In the genomic region with DNA sequence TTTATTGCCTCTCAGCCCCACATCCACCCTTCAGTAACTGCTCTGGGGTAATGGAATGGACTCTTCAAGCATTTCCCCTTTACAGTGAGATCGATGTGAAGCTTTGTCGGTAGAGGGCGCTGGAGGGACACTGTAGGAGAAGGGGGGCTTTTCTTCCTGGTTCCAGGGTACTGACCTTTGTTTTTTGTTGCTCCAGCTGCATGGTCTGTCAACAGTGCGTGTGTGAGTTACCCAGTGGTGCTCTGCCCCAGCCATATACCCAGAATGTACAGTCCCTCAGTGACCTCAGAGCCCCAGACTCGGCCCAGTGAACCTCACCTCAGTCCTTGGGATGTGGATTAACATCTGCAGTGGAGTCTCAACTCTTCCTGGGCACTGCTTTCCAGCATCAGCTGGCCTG, we compare ENCODE assay signal across 8 cellular contexts.
A peak's percentile ranks its signal among the peaks of the same experiment; 100 is the strongest.
DNase-seq lines count a peak whose midpoint lies in the region; ATAC-seq and TF ChIP-seq lines count a peak whose summit lies in the region.

No MANE protein-coding gene starts in this region.

- no peaks in the 10 kb centered on the region for H3K27me3 ChIP-seq in MM.1S (replicated peaks; ENCODE audit: insufficient read depth, low read length)
- no peaks in the 10 kb centered on the region for H3K27me3 ChIP-seq in neural progenitor cell

- peak; percentile 58 for DNase-seq in activated naive CD4-positive, alpha-beta T cell treated with anti-CD3 and anti-CD28 coated beads, Interleukin-2, amount 10 ng/mL, durations not matched to agents 7 days and 5 days
- DNase-seq in activated naive CD4-positive, alpha-beta T cell treated with Interleukin-2 at 50 U/mL for 16 hours, result no peak
- peak; percentile 39 for DNase-seq in MM.1S
- peak; percentile 53 for DNase-seq in T1000 (lab: John Stamatoyannopoulos, UW)
- peak; percentile 57 for DNase-seq in fibroblast of gingiva (ENCODE audit: low read depth)
- peak; percentile 94 for DNase-seq in neural progenitor cell (ENCODE audit: low spot score)

- H3K36me3 Mint-ChIP-seq in activated naive CD4-positive, alpha-beta T cell treated with anti-CD3 and anti-CD28 coated beads, Interleukin-2, amount 10 ng/mL, durations not matched to agents 7 days and 5 days, result no peaks in the 10 kb centered on the region
- no peaks in the 10 kb centered on the region for H3K36me3 Mint-ChIP-seq in neural progenitor cell

- H3K9ac ChIP-seq in MM.1S (ENCODE audit: low read length), result no peak overlapping the region
- H3K9ac ChIP-seq in neural progenitor cell, result no peak overlapping the region

- H3K4me3 Mint-ChIP-seq in activated naive CD4-positive, alpha-beta T cell treated with anti-CD3 and anti-CD28 coated beads, Interleukin-2, amount 10 ng/mL, durations not matched to agents 7 days and 5 days, result no peak overlapping the region
- H3K4me3 Mint-ChIP-seq in neural progenitor cell, result no peak overlapping the region

- CTCF ChIA-PET in activated naive CD4-positive, alpha-beta T cell treated with anti-CD3 and anti-CD28 coated beads, Interleukin-2, amount 10 ng/mL, durations not matched to agents 7 days and 5 days (lab: Charles Lee), result interaction anchor here (0.6 to 1.9 kb wide), 6 partner anchors 9 to 268 kb away, joined by 3 to 6 read pairs (median 4); no protein-coding TSS in a partner anchor

- H3K27ac ChIP-seq in MM.1S (ENCODE audit: low read length) (no peak overlapping the region), neural progenitor cell (no peak overlapping the region)

- H3K4me3 ChIP-seq in MM.1S (ENCODE audit: low read length), result no peak overlapping the region
- H3K4me3 ChIP-seq in neural progenitor cell, result no peak overlapping the region

- H3K9me3 ChIP-seq in MM.1S (replicated peaks; ENCODE audit: insufficient read depth, low read length) (no peaks in the 10 kb centered on the region), neural progenitor cell (ENCODE audit: low read depth) (no peaks in the 10 kb centered on the region)

- H3K4me1 Mint-ChIP-seq in activated naive CD4-positive, alpha-beta T cell treated with anti-CD3 and anti-CD28 coated beads, Interleukin-2, amount 10 ng/mL, durations not matched to agents 7 days and 5 days, result no peaks in the 10 kb centered on the region
- H3K4me1 Mint-ChIP-seq in neural progenitor cell, result peaks cover 8% of the 10 kb centered on the region

- H3K4me2 ChIP-seq in MM.1S (ENCODE audit: low read depth, low read length) (no peak overlapping the region), neural progenitor cell (no peak overlapping the region)

- H3K27me3 Mint-ChIP-seq in activated naive CD4-positive, alpha-beta T cell treated with anti-CD3 and anti-CD28 coated beads, Interleukin-2, amount 10 ng/mL, durations not matched to agents 7 days and 5 days, result peaks cover 42% of the 10 kb centered on the region
- H3K27me3 Mint-ChIP-seq in neural progenitor cell (ENCODE audit: insufficient read depth, low read depth), result peaks cover 2% of the 10 kb centered on the region

- H3K9me3 Mint-ChIP-seq in activated naive CD4-positive, alpha-beta T cell treated with anti-CD3 and anti-CD28 coated beads, Interleukin-2, amount 10 ng/mL, durations not matched to agents 7 days and 5 days, result no peaks in the 10 kb centered on the region
- H3K9me3 Mint-ChIP-seq in neural progenitor cell, result peaks cover 2% of the 10 kb centered on the region

- H2AFZ ChIP-seq in MM.1S (ENCODE audit: low read length) (no peak overlapping the region), neural progenitor cell (replicated peaks) (peak overlapping the region; percentile 40)

- H3F3A ChIP-seq in MM.1S (ENCODE audit: insufficient read depth, low read length) (no peaks in the 10 kb centered on the region), neural progenitor cell (ENCODE audit: low read depth) (no peaks in the 10 kb centered on the region)

- no peak for ATAC-seq in HG02571 (IDR thresholded peaks at IDR 0.05; ENCODE audit: unreplicated experiment)
- ATAC-seq in HG03521 (IDR thresholded peaks at IDR 0.05; ENCODE audit: unreplicated experiment), result no peak

- no peaks in the 10 kb centered on the region for H3K9me2 ChIP-seq in MM.1S (replicated peaks; ENCODE audit: insufficient read depth, low read length)

- H3K36me3 ChIP-seq in MM.1S (replicated peaks; ENCODE audit: insufficient read depth, low read length) (no peaks in the 10 kb centered on the region), neural progenitor cell (no peaks in the 10 kb centered on the region)

- H4K20me1 ChIP-seq in MM.1S (ENCODE audit: insufficient read depth, low read length), result no peaks in the 10 kb centered on the region
- no peaks in the 10 kb centered on the region for H4K20me1 ChIP-seq in neural progenitor cell (ENCODE audit: low read depth)

- no peaks in the 10 kb centered on the region for H3K79me2 ChIP-seq in MM.1S (ENCODE audit: low read length)
- H3K79me2 ChIP-seq in neural progenitor cell (ENCODE audit: low read depth), result no peaks in the 10 kb centered on the region

- H3K27ac Mint-ChIP-seq in activated naive CD4-positive, alpha-beta T cell treated with anti-CD3 and anti-CD28 coated beads, Interleukin-2, amount 10 ng/mL, durations not matched to agents 7 days and 5 days, result no peak overlapping the region
- H3K27ac Mint-ChIP-seq in neural progenitor cell, result no peak overlapping the region

- TF ChIP-seq CTCF in MM.1S (IDR thresholded peaks at IDR 0.05; ENCODE audit: low read length), result peak; percentile 67
- peak; percentile 88 for TF ChIP-seq CTCF in neural progenitor cell (IDR thresholded peaks at IDR 0.05)

- H3K4me1 ChIP-seq in MM.1S (ENCODE audit: low read length) (no peaks in the 10 kb centered on the region), neural progenitor cell (peaks cover under 1% of the 10 kb centered on the region)
